Comparison of ENCODE assay signal across 9 cellular contexts in the genomic region with DNA sequence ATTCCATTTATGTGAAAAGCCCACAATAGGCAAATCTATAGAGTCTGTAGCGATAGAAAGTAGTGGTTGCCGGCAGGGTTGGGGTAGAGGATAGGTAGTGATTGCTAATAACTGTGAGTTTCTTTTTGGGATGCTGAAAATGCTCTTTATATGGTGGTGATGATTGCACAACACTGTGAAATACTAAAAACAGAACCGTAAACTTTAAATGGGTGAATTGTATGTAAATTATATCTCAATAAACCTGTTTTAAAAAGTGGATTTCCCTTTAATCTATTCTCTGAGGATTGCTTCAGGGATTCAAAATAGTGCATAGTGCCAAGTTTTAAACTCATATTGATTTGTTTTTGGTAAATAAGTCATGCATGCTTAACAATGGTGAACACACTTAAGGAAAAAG.
DNase-seq lines count a peak whose midpoint lies in the region; ATAC-seq and TF ChIP-seq lines count a peak whose summit lies in the region.
"Had no signal": no experiment of that assay in that cellular context is flagged by ENCODE, and none has a peak within 500 bp of the region (broad histone marks: within the 10 kb centered on the region; RNA-seq: fewer than 3 reads in every experiment).

No MANE protein-coding gene starts in this region.

- H4K91ac ChIP-seq in H9 (ENCODE audit: insufficient read length, low read depth, low read length): no peak overlapping the region

- H3K9me3 ChIP-seq in Caco-2 (no peaks in the 10 kb centered on the region), endocrine pancreas (ENCODE audit: control insufficient read depth, low read length) (no peaks in the 10 kb centered on the region), psoas muscle (no peaks in the 10 kb centered on the region), H9 (ENCODE audit: control insufficient read depth, low read depth, low read length) (no peaks in the 10 kb centered on the region)

- H2BK20ac ChIP-seq in H9 (ENCODE audit: low read depth, low read length, poor library complexity, severe bottlenecking): no peak overlapping the region

- H3K9me3 Mint-ChIP-seq in Caco-2 (ENCODE audit: unreplicated experiment): no peaks in the 10 kb centered on the region
- H3K9me3 Mint-ChIP-seq in H9: no peaks in the 10 kb centered on the region
- H3K9me3 Mint-ChIP-seq: endodermal cell had no signal

- CTCF ChIA-PET in Caco-2 (lab: Charles Lee): interaction anchor here (0.8 to 1.5 kb wide), 3 partner anchors 11 to 88 kb away, joined by 3 read pairs; no protein-coding TSS in a partner anchor

- no peak overlapping the region for H3K14ac ChIP-seq in H9 (ENCODE audit: insufficient read depth, low read length)

- H4K20me1 ChIP-seq in H9 (ENCODE audit: control insufficient read depth, insufficient read depth, insufficient read length): no peaks in the 10 kb centered on the region

- H3K9ac ChIP-seq in endocrine pancreas (ENCODE audit: control insufficient read depth, insufficient read depth, low read length) (no peak overlapping the region), H9 (ENCODE audit: extremely low read depth, insufficient read length, low read length) (no peak overlapping the region)

- no peak for TF ChIP-seq EP300 in Ishikawa (IDR thresholded peaks at IDR 0.05; ENCODE audit: borderline replicate concordance)

- H2AK5ac ChIP-seq in H9 (ENCODE audit: insufficient read length, low read length): no peak overlapping the region

- 89 to 96% (median 91%) methylated on average over 3 of the region's 3 CpGs for WGBS in psoas muscle, 3 donors
- WGBS in H9 (ENCODE audit: extremely low coverage, insufficient read length, low lambda C conversion rate): no CpG with 5 or more reads among the region's 3 CpGs

- no peaks in the 10 kb centered on the region for H3K27me3 ChIP-seq in Caco-2 (replicated peaks; ENCODE audit: control insufficient read depth, insufficient read depth, low read length)
- no peaks in the 10 kb centered on the region for H3K27me3 ChIP-seq in endocrine pancreas (ENCODE audit: control insufficient read depth, insufficient read depth, low read length)
- H3K27me3 ChIP-seq in psoas muscle (ENCODE audit: insufficient read depth in 3 of 3, low read length in 2 of 3): no peaks in the 10 kb centered on the region
- no peaks in the 10 kb centered on the region for H3K27me3 ChIP-seq in H9 (ENCODE audit: insufficient read depth, low read length)
- H3K27me3 ChIP-seq in dorsolateral prefrontal cortex: no peaks in the 10 kb centered on the region

- ATAC-seq in psoas muscle: peak in 1 of 4 donors; percentile 20

- BruUV-seq in Caco-2 (replicated peaks; lab: Mats Ljungman, UMichigan): no TSS peak

- no peak overlapping the region for H2BK120ac ChIP-seq in H9 (ENCODE audit: low read depth, low read length, poor library complexity, severe bottlenecking)

- POLR2A ChIA-PET in Caco-2 (lab: Charles Lee): no interaction called here

- peaks cover 54% of the 10 kb centered on the region for H3K4me1 ChIP-seq in Caco-2
- H3K4me1 ChIP-seq in endocrine pancreas (ENCODE audit: control insufficient read depth, insufficient read depth, low read length): peaks cover 32% of the 10 kb centered on the region
- peaks cover 37% of the 10 kb centered on the region for H3K4me1 ChIP-seq in psoas muscle
- H3K4me1 ChIP-seq in H9 (ENCODE audit: insufficient read depth, low read length): peaks cover 5% of the 10 kb centered on the region; the same call in 1 of the 2 replicates

- no peaks in the 10 kb centered on the region for H3K27me3 Mint-ChIP-seq in Caco-2 (ENCODE audit: insufficient read depth, unreplicated experiment)
- H3K27me3 Mint-ChIP-seq in H9 (ENCODE audit: low read depth): no peaks in the 10 kb centered on the region

- no peak overlapping the region for H2BK12ac ChIP-seq in H9 (ENCODE audit: insufficient read length, low read depth, low read length)

- H3K18ac ChIP-seq in H9 (ENCODE audit: insufficient read length, low read depth, low read length): no peak overlapping the region

- H3K79me1 ChIP-seq in H9 (ENCODE audit: insufficient read depth, low read depth, low read length, poor library complexity, severe bottlenecking): no peaks in the 10 kb centered on the region

- no peak overlapping the region for H3K4me3 ChIP-seq in Caco-2 (ENCODE audit: low read depth, low read length)
- H3K4me3 ChIP-seq in endocrine pancreas (ENCODE audit: control insufficient read depth, insufficient read depth, low read length): peak overlapping the region; percentile 54
- H3K4me3 ChIP-seq in psoas muscle: peak overlapping the region; percentile 46
- no peak overlapping the region for H3K4me3 ChIP-seq in dorsolateral prefrontal cortex

- no peak for TF ChIP-seq CTCF in Caco-2 (IDR thresholded peaks at IDR 0.05; ENCODE audit: insufficient read depth in 1 of 2, low read depth in 1 of 2, low read length in 1 of 2, severe bottlenecking in 1 of 2, unreplicated experiment in 1 of 2)
- no peak for TF ChIP-seq CTCF in psoas muscle (IDR thresholded peaks at IDR 0.05)
- no peak for TF ChIP-seq CTCF in H9 (conservative IDR thresholded peaks at IDR 0.05)
- TF ChIP-seq CTCF in dorsolateral prefrontal cortex (IDR thresholded peaks at IDR 0.05 in 54 of 56, conservative IDR thresholded peaks at IDR 0.05 in 2 of 56; ENCODE audit: low read depth in 1 of 56, partially characterized antibody in 56 of 56): no peak

- no peak overlapping the region for H4K5ac ChIP-seq in H9 (ENCODE audit: insufficient read length, low read depth, low read length)

- intact Hi-C loops in Caco-2 (cut with micrococcal nuclease; ENCODE audit: unreplicated experiment) (loop anchor here (10.0 kb wide), 1 partner anchor 661 kb away; no protein-coding TSS in a partner anchor), psoas muscle (cut with DNase I) (loop anchor here in 1 of 2 donors (10.0 kb wide), 1 partner anchor 661 kb away; no protein-coding TSS in a partner anchor), dorsolateral prefrontal cortex (cut with DNase I) (no loop called here)

- H3K4me3 Mint-ChIP-seq in Caco-2 (ENCODE audit: unreplicated experiment): no peak overlapping the region
- no peak overlapping the region for H3K4me3 Mint-ChIP-seq in H9
- H3K4me3 Mint-ChIP-seq: endodermal cell had no signal

- no peaks in the 10 kb centered on the region for H3K36me3 ChIP-seq in Caco-2 (ENCODE audit: control insufficient read depth, insufficient read depth, low read length)
- no peaks in the 10 kb centered on the region for H3K36me3 ChIP-seq in endocrine pancreas (ENCODE audit: control insufficient read depth, insufficient read depth, low read length)
- H3K36me3 ChIP-seq in psoas muscle (ENCODE audit: insufficient read depth in 1 of 2, low read depth in 1 of 2): no peaks in the 10 kb centered on the region

- H3K27ac Mint-ChIP-seq in Caco-2 (ENCODE audit: unreplicated experiment): peak overlapping the region; percentile 78
- H3K27ac Mint-ChIP-seq in H9: no peak overlapping the region

- no peak overlapping the region for H3K4ac ChIP-seq in H9 (ENCODE audit: low read depth, low read length)

- H3K23me2 ChIP-seq in H9 (ENCODE audit: insufficient read length, low read depth, low read length, poor library complexity, severe bottlenecking): no peaks in the 10 kb centered on the region

- no peak overlapping the region for H2AFZ ChIP-seq in H9 (ENCODE audit: low read length)

- no peak overlapping the region for H4K8ac ChIP-seq in H9 (replicated peaks; ENCODE audit: insufficient read length, low read depth, low read length)

- TF ChIP-seq RAD21 in Ishikawa (IDR thresholded peaks at IDR 0.05; ENCODE audit: low read depth): no peak

- no peak overlapping the region for H3K56ac ChIP-seq in H9 (ENCODE audit: insufficient read length, low read depth, low read length)

- no peak overlapping the region for H2BK15ac ChIP-seq in H9 (ENCODE audit: low read depth, low read length)

- peaks cover 62% of the 10 kb centered on the region for H3K4me1 Mint-ChIP-seq in Caco-2 (ENCODE audit: low read depth, unreplicated experiment)
- H3K4me1 Mint-ChIP-seq in H9: peaks cover 29 to 33% of the 10 kb centered on the region in 2 experiments

- H2BK5ac ChIP-seq in H9 (ENCODE audit: insufficient read length, low read length): no peak overlapping the region

- H3K23ac ChIP-seq in H9 (ENCODE audit: insufficient read length, low read depth, low read length): no peak overlapping the region

- DNase-seq in Caco-2 (no peak), psoas muscle (no peak), H9 (no peak), dorsolateral prefrontal cortex (no peak), foreskin melanocyte (no peak)
- DNase-seq: endodermal cell, NCI-H524 had no signal

- no peak overlapping the region for H3T11ph ChIP-seq in H9 (ENCODE audit: low read length)

- no peaks in the 10 kb centered on the region for H3K79me2 ChIP-seq in H9 (ENCODE audit: insufficient read depth, low read length)

- H3K27ac ChIP-seq in psoas muscle (peak overlapping the region; percentile 92), H9 (ENCODE audit: insufficient read length, low read depth, low read length) (no peak overlapping the region), dorsolateral prefrontal cortex (peak overlapping the region in 2 of 59 donors; percentile 55 to 58)

- peaks cover 24% of the 10 kb centered on the region for H3K36me3 Mint-ChIP-seq in Caco-2 (ENCODE audit: insufficient read depth, unreplicated experiment)
- peaks cover 0 to 4% (median 0%) of the 10 kb centered on the region in 3 experiments; a peak in 3 of 7 replicates for H3K36me3 Mint-ChIP-seq in H9 (ENCODE audit: insufficient read depth in 1 of 3, low read depth in 3 of 3)

- H3K4me2 ChIP-seq in H9 (ENCODE audit: insufficient read depth, insufficient read length, low read length): no peak overlapping the region

TF ChIP-seq in Ishikawa, 13 proteins besides CTCF, POLR2A, EP300 and RAD21:
- TF ChIP-seq CEBPB (IDR thresholded peaks at IDR 0.05): peak; percentile 85
- no peak for TF ChIP-seq NFIC (IDR thresholded peaks at IDR 0.05)

Comparison
In these comparisons a context has a peak if more than half of its experiments do, and no peak if none do; other contexts are left out.
1. H3K4me3 ChIP-seq: peak in endocrine pancreas (single experiment) and psoas muscle (single experiment); none in Caco-2 (single experiment) and dorsolateral prefrontal cortex (0 of 59).